20 cellular contexts compared by ENCODE assay signal in genomic region chr16:79422061-79422460, GRCh38.
"Had no signal": no experiment of that assay in that cellular context is flagged by ENCODE, and none has a peak within 500 bp of the region (broad histone marks: within the 10 kb centered on the region; RNA-seq: fewer than 3 reads in every experiment).

No MANE protein-coding gene starts in this region.

- H3K4me2 ChIP-seq: KMS-11, SK-N-SH had no signal

- H3K9ac ChIP-seq: KMS-11, SK-N-SH had no signal

- H3K9me3 ChIP-seq: SK-N-SH had no signal

- H3K27ac ChIP-seq: KMS-11 had no signal

- DNase-seq: IMR-90, Kasumi-1, MM.1S, NCI-H1092 treated with DMSO at 0.1 percent for 48 hours, NCI-H1436, NCI-H187, NCI-H2029, NCI-H2081 treated with DMSO at 0.1 percent for 48 hours, NCI-H2171, NCI-H226, NCI-H446, NCI-H510A, NCI-H524 treated with DMSO at 0.1 percent for 48 hours, NCI-H69, NCI-H774, RPMI8226, SHP77, SK-N-SH, SW 1271 had no signal
